ENCODE assay signal across 9 cellular contexts in genomic region chr10:110803239-110803593, GRCh38.
DNase-seq lines count a peak whose midpoint lies in the region; ATAC-seq and TF ChIP-seq lines count a peak whose summit lies in the region.
"Had no signal": no experiment of that assay in that cellular context is flagged by ENCODE, and none has a peak within 500 bp of the region (broad histone marks: within the 10 kb centered on the region; RNA-seq: fewer than 3 reads in every experiment).

No MANE protein-coding gene starts in this region.

- H3K27me3 ChIP-seq in heart right ventricle (no peaks in the 10 kb centered on the region), lower lobe of right lung (ENCODE audit: low read depth) (peaks cover 5% of the 10 kb centered on the region)

- peaks cover 12 to 60% (median 26%) of the 10 kb centered on the region in 9 donors for H3K4me1 ChIP-seq in heart right ventricle
- peaks cover 24% of the 10 kb centered on the region for H3K4me1 ChIP-seq in lower lobe of right lung

- peak overlapping the region in 8 of 10 donors; percentile 18 to 59 (median 50) for H3K27ac ChIP-seq in heart right ventricle
- no peak overlapping the region for H3K27ac ChIP-seq in lower lobe of right lung
- no peak overlapping the region for H3K27ac ChIP-seq in RWPE1
- H3K27ac ChIP-seq: C4-2B had no signal

- H3K4me1 Mint-ChIP-seq in central memory CD8-positive, alpha-beta T cell, result peaks cover 29% of the 10 kb centered on the region
- H3K4me1 Mint-ChIP-seq in progenitor cell of endocrine pancreas (ENCODE audit: low read depth), result peaks cover 9% of the 10 kb centered on the region

- H3K27me3 Mint-ChIP-seq in central memory CD8-positive, alpha-beta T cell, result no peaks in the 10 kb centered on the region
- H3K27me3 Mint-ChIP-seq in progenitor cell of endocrine pancreas, result peaks cover 5% of the 10 kb centered on the region

- DNase-seq in heart right ventricle (no peak), left cardiac atrium (no peak), amniotic stem cell (lab: John Stamatoyannopoulos, UW) (no peak), progenitor cell of endocrine pancreas (ENCODE audit: low spot score, unreplicated experiment) (no peak), lower lobe of right lung (no peak), RWPE1 (ENCODE audit: low spot score) (no peak)
- DNase-seq in central memory CD8-positive, alpha-beta T cell (ENCODE audit: low spot score in 2 of 2), result no peak

- peak overlapping the region; percentile 69 for H3K27ac Mint-ChIP-seq in central memory CD8-positive, alpha-beta T cell (ENCODE audit: low read depth)
- no peak overlapping the region for H3K27ac Mint-ChIP-seq in progenitor cell of endocrine pancreas

- H3K9me3 ChIP-seq in heart right ventricle (no peaks in the 10 kb centered on the region), lower lobe of right lung (no peaks in the 10 kb centered on the region)

- H3K4me3 Mint-ChIP-seq in central memory CD8-positive, alpha-beta T cell, result peak overlapping the region; percentile 10
- H3K4me3 Mint-ChIP-seq in progenitor cell of endocrine pancreas (ENCODE audit: low read depth), result no peak overlapping the region

- WGBS in heart right ventricle, 2 donors, result 56 to 64% methylated on average over 5 of the region's 5 CpGs

- peaks cover 0 to 46% (median 0%) of the 10 kb centered on the region in 9 donors for H3K36me3 ChIP-seq in heart right ventricle
- H3K36me3 ChIP-seq in lower lobe of right lung, result no peaks in the 10 kb centered on the region

- ATAC-seq in heart right ventricle (no peak), left cardiac atrium (no peak), HG03196 (IDR thresholded peaks at IDR 0.05; ENCODE audit: unreplicated experiment) (peak; percentile 49), lower lobe of right lung (no peak)
- ATAC-seq in central memory CD8-positive, alpha-beta T cell (replicated peaks; ENCODE audit: extremely low read depth, poor library complexity, severe bottlenecking), result no peak

- H3K36me3 Mint-ChIP-seq in central memory CD8-positive, alpha-beta T cell (ENCODE audit: insufficient read depth), result peaks cover 6% of the 10 kb centered on the region
- no peaks in the 10 kb centered on the region for H3K36me3 Mint-ChIP-seq in progenitor cell of endocrine pancreas (ENCODE audit: insufficient read depth)

- POLR2A ChIA-PET in RWPE1 (lab: Yijun Ruan, JAX; ENCODE audit: low non-redundant PET), result no interaction called here

- no peak for TF ChIP-seq CTCF in heart right ventricle (IDR thresholded peaks at IDR 0.05)
- TF ChIP-seq CTCF in progenitor cell of endocrine pancreas (IDR thresholded peaks at IDR 0.05; ENCODE audit: unreplicated experiment), result no peak
- no peak for TF ChIP-seq CTCF in lower lobe of right lung (IDR thresholded peaks at IDR 0.05)
- no peak for TF ChIP-seq CTCF in RWPE1 (conservative IDR thresholded peaks at IDR 0.05; ENCODE audit: low read depth)

- no peaks in the 10 kb centered on the region for H3K9me3 Mint-ChIP-seq in central memory CD8-positive, alpha-beta T cell
- H3K9me3 Mint-ChIP-seq in progenitor cell of endocrine pancreas (ENCODE audit: low read depth), result no peaks in the 10 kb centered on the region

- no peak overlapping the region for H3K4me3 ChIP-seq in heart right ventricle
- H3K4me3 ChIP-seq in lower lobe of right lung, result no peak overlapping the region

- CTCF ChIA-PET in RWPE1 (lab: Yijun Ruan, JAX), result interaction anchor here (0.6 to 1.3 kb wide), 2 partner anchors 22 to 881 kb away, joined by 3 to 5 read pairs; no protein-coding TSS in a partner anchor

- intact Hi-C loops in heart right ventricle (cut with DNase I) (loop anchor here in 7 of 10 donors (5.0 to 10.0 kb wide), 5 partner anchors 59 to 89 kb away; partner anchors contain the start of gene PDCD4 (in 2 of the 7)), left cardiac atrium (cut with DNase I) (loop anchor here in 1 of 2 donors (5.0 kb wide), 1 partner anchor 89 kb away; no protein-coding TSS in a partner anchor), lower lobe of right lung (cut with DNase I) (loop anchor here (10.0 kb wide), 1 partner anchor 92 kb away; no protein-coding TSS in a partner anchor)

Comparison
In these comparisons a context has a peak if more than half of its experiments do, and no peak if none do; other contexts are left out.
1. H3K27ac ChIP-seq: peak in heart right ventricle (8 of 10); none in lower lobe of right lung (single experiment) and RWPE1 (single experiment).